14 cellular contexts compared by ENCODE assay signal in genomic region chr1:201490708-201491131, GRCh38.
DNase-seq lines count a peak whose midpoint lies in the region; ATAC-seq and TF ChIP-seq lines count a peak whose summit lies in the region.
"Had no signal": no experiment of that assay in that cellular context is flagged by ENCODE, and none has a peak within 500 bp of the region (broad histone marks: within the 10 kb centered on the region; RNA-seq: fewer than 3 reads in every experiment).

No MANE protein-coding gene starts in this region.

- no peak overlapping the region for H3K27ac Mint-ChIP-seq in stimulated activated naive B cell treated with anti-CD40 and anti-IgM and Interleukin-4, amounts not matched to agents 10 μg/mL and 1 μg/mL and 100 μg/mL, for 72 hours
- H3K27ac Mint-ChIP-seq: activated CD4-positive, alpha-beta memory T cell treated with anti-CD3 and anti-CD28 coated beads for 36 hours; activated T-helper 17 cell treated with anti-CD3 and anti-CD28 coated beads, Interleukin-2, amount 50 U/mL, for 72 hours had no signal

- no peak overlapping the region for H3K4me3 ChIP-seq in RWPE2 (ENCODE audit: severe bottlenecking)
- H3K4me3 ChIP-seq in fibroblast of pulmonary artery (replicated peaks; ENCODE audit: low read depth, low read length): no peak overlapping the region

- no peak for ATAC-seq in RWPE2 (ENCODE audit: low read depth)
- ATAC-seq in HG03342 (IDR thresholded peaks at IDR 0.05; ENCODE audit: unreplicated experiment): no peak
- no peak for ATAC-seq in stimulated activated naive B cell treated with anti-CD40 and anti-IgM and Interleukin-4, amounts not matched to agents 10 μg/mL and 1 μg/mL and 100 μg/mL, for 72 hours (replicated peaks)
- ATAC-seq: activated T-helper 17 cell treated with anti-CD3 and anti-CD28 coated beads, Interleukin-2, amount 50 U/mL, for 72 hours had no signal

- H3K27me3 ChIP-seq in RWPE2 (ENCODE audit: insufficient read depth, poor library complexity, severe bottlenecking): no peaks in the 10 kb centered on the region

- no peaks in the 10 kb centered on the region for H3K27me3 Mint-ChIP-seq in stimulated activated naive B cell treated with anti-CD40 and anti-IgM and Interleukin-4, amounts not matched to agents 10 μg/mL and 1 μg/mL and 100 μg/mL, for 72 hours
- H3K27me3 Mint-ChIP-seq: activated CD4-positive, alpha-beta memory T cell treated with anti-CD3 and anti-CD28 coated beads for 36 hours; activated T-helper 17 cell treated with anti-CD3 and anti-CD28 coated beads, Interleukin-2, amount 50 U/mL, for 72 hours had no signal

- no peaks in the 10 kb centered on the region for H3K9me3 ChIP-seq in RWPE2 (ENCODE audit: severe bottlenecking)

- H3K4me1 ChIP-seq in RWPE2 (ENCODE audit: insufficient read depth, poor library complexity, severe bottlenecking): peaks cover 31% of the 10 kb centered on the region

- no peak overlapping the region for H3K4me3 Mint-ChIP-seq in stimulated activated naive B cell treated with anti-CD40 and anti-IgM and Interleukin-4, amounts not matched to agents 10 μg/mL and 1 μg/mL and 100 μg/mL, for 72 hours
- H3K4me3 Mint-ChIP-seq: activated CD4-positive, alpha-beta memory T cell treated with anti-CD3 and anti-CD28 coated beads for 36 hours; activated T-helper 17 cell treated with anti-CD3 and anti-CD28 coated beads, Interleukin-2, amount 50 U/mL, for 72 hours had no signal

- TF ChIP-seq CTCF in RWPE2 (IDR thresholded peaks at IDR 0.05; ENCODE audit: poor library complexity, severe bottlenecking) (no peak), fibroblast of pulmonary artery (IDR thresholded peaks at IDR 0.05; ENCODE audit: low read length, missing control alignments) (no peak)

- H3K27ac ChIP-seq in RWPE2 (ENCODE audit: poor library complexity, severe bottlenecking) (peak overlapping the region; percentile 84), substantia nigra (ENCODE audit: low read depth, low read length, poor library complexity, severe bottlenecking) (peak overlapping the region; percentile 76)

- H3K36me3 ChIP-seq in RWPE2 (ENCODE audit: low read depth): peaks cover 82% of the 10 kb centered on the region

- DNase-seq in ELR (ENCODE audit: low read depth) (peak; percentile 72), RWPE2 (ENCODE audit: low spot score) (no peak), fibroblast of pulmonary artery (ENCODE audit: low read depth) (peak; percentile 55), substantia nigra (lab: John Stamatoyannopoulos, UW) (no peak), T1000 (lab: John Stamatoyannopoulos, UW) (no peak), iPS-NIHi11 (ENCODE audit: low spot score) (no peak)
- no peak for DNase-seq in stimulated activated naive B cell treated with anti-CD40 and anti-IgM and Interleukin-4, amounts not matched to agents 10 μg/mL and 1 μg/mL and 100 μg/mL, for 72 hours
- DNase-seq: activated CD4-positive, alpha-beta memory T cell treated with anti-CD3 and anti-CD28 coated beads for 36 hours; NCI-H2081 treated with DMSO at 0.1 percent for 48 hours; NCI-H774; nucleus accumbens; SHP77 had no signal

- peaks cover 50 to 63% of the 10 kb centered on the region in 2 donors for H3K36me3 Mint-ChIP-seq in stimulated activated naive B cell treated with anti-CD40 and anti-IgM and Interleukin-4, amounts not matched to agents 10 μg/mL and 1 μg/mL and 100 μg/mL, for 72 hours

- H3K4me1 Mint-ChIP-seq in stimulated activated naive B cell treated with anti-CD40 and anti-IgM and Interleukin-4, amounts not matched to agents 10 μg/mL and 1 μg/mL and 100 μg/mL, for 72 hours: peaks cover 0 to 7% of the 10 kb centered on the region in 2 donors
- H3K4me1 Mint-ChIP-seq: activated T-helper 17 cell treated with anti-CD3 and anti-CD28 coated beads, Interleukin-2, amount 50 U/mL, for 72 hours had no signal

- peaks cover 0 to 8% of the 10 kb centered on the region in 2 donors for H3K9me3 Mint-ChIP-seq in stimulated activated naive B cell treated with anti-CD40 and anti-IgM and Interleukin-4, amounts not matched to agents 10 μg/mL and 1 μg/mL and 100 μg/mL, for 72 hours
- H3K9me3 Mint-ChIP-seq: activated CD4-positive, alpha-beta memory T cell treated with anti-CD3 and anti-CD28 coated beads for 36 hours; activated T-helper 17 cell treated with anti-CD3 and anti-CD28 coated beads, Interleukin-2, amount 50 U/mL, for 72 hours had no signal

Comparison
In these comparisons a context has a peak if more than half of its experiments do, and no peak if none do; other contexts are left out.
1. DNase-seq: peak in ELR (single experiment) and fibroblast of pulmonary artery (single experiment); none in RWPE2 (single experiment), substantia nigra (0 of 49), T1000 (single experiment), stimulated activated naive B cell treated with anti-CD40 and anti-IgM and Interleukin-4, amounts not matched to agents 10 μg/mL and 1 μg/mL and 100 μg/mL, for 72 hours (single experiment) and iPS-NIHi11 (single experiment).